In the genomic region with DNA sequence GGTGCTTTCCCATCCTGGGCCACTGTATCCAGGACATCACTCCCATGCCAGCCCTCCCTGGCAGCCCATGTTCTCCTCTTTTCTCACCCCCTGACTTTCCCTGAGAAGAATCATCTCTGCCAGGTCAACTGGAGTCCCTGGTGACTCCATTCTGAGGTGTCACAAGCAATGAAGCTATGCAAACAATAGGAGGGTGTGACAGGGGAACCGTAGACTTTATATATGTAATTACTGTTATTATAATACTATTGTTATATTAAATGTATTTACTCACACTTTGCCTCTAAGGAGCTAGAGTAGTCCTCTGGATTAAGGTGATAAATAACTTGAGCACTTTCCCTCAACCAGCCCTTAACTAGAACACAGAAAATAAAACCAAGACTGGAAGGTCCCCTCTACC, we compare ENCODE assay signal across 18 cellular contexts. TPM values are rescaled to one million over a fixed set of nuclear protein-coding genes. Genes with fewer than 3 reads are reported as not detected.
DNase-seq lines count a peak whose midpoint lies in the region; ATAC-seq and TF ChIP-seq lines count a peak whose summit lies in the region.
"Had no signal": no experiment of that assay in that cellular context is flagged by ENCODE, and none has a peak within 500 bp of the region (broad histone marks: within the 10 kb centered on the region; RNA-seq: fewer than 3 reads in every experiment).

No MANE protein-coding gene starts in this region.

- DNase-seq in activated T-cell treated with anti-CD3 and anti-CD28 coated beads, Interleukin-2, amount 50 U/mL, for 24 hours = no peak
- no peak for DNase-seq in activated T-cell treated with anti-CD3 and anti-CD28 coated beads, Interleukin-2, amount 50 U/mL, for 1 hour
- DNase-seq in T-helper 17 cell = no peak
- no peak for DNase-seq in immature natural killer cell
- no peak for DNase-seq in spleen
- DNase-seq in activated gamma-delta T cell (lab: John Stamatoyannopoulos, UW) = no peak
- DNase-seq in NCI-H524 treated with DMSO at 0.1 percent for 48 hours (lab: John Stamatoyannopoulos, UW) = no peak
- DNase-seq in MM.1S = no peak
- DNase-seq: ACHN; activated naive CD4-positive, alpha-beta T cell treated with Interleukin-2 at 50 U/mL for 16 hours; cortex of kidney; left ventricle myocardium superior; NCI-H1436 treated with DMSO at 0.1 percent for 48 hours; uterus had no signal

- H3F3A ChIP-seq in MM.1S (ENCODE audit: insufficient read depth, low read length) = no peaks in the 10 kb centered on the region

- no peak overlapping the region for H3K9ac ChIP-seq in MM.1S (ENCODE audit: low read length)

- ATAC-seq in T-helper 17 cell = no peak
- ATAC-seq: activated CD4-positive, CD25-positive, alpha-beta regulatory T cell treated with anti-CD3 and anti-CD28 coated beads, Interleukin-2, amount 50 U/mL, for 24 hours; left ventricle myocardium superior had no signal

- no peaks in the 10 kb centered on the region for H4K20me1 ChIP-seq in MM.1S (ENCODE audit: insufficient read depth, low read length)

- H3K9me3 ChIP-seq in T-helper 17 cell (ENCODE audit: control insufficient read depth, low read length, poor library complexity, severe bottlenecking) (no peaks in the 10 kb centered on the region), spleen (no peaks in the 10 kb centered on the region), MM.1S (replicated peaks; ENCODE audit: insufficient read depth, low read length) (no peaks in the 10 kb centered on the region)
- H3K9me3 ChIP-seq: ascending aorta, uterus had no signal

- H3K36me3 Mint-ChIP-seq in activated T-cell treated with anti-CD3 and anti-CD28 coated beads, Interleukin-2, amount 50 U/mL, for 24 hours (ENCODE audit: low read depth) = peaks cover 5% of the 10 kb centered on the region
- peaks cover 2% of the 10 kb centered on the region for H3K36me3 Mint-ChIP-seq in T-helper 17 cell (ENCODE audit: low read depth)
- no peaks in the 10 kb centered on the region for H3K36me3 Mint-ChIP-seq in immature natural killer cell

- H3K27me3 ChIP-seq in spleen (replicated peaks in 1 of 7) (no peaks in the 10 kb centered on the region), MM.1S (replicated peaks; ENCODE audit: insufficient read depth, low read length) (no peaks in the 10 kb centered on the region)
- H3K27me3 ChIP-seq: ascending aorta, uterus had no signal

- H3K4me2 ChIP-seq in MM.1S (ENCODE audit: low read depth, low read length) = no peak overlapping the region

- no peaks in the 10 kb centered on the region for H3K27me3 Mint-ChIP-seq in activated T-cell treated with anti-CD3 and anti-CD28 coated beads, Interleukin-2, amount 50 U/mL, for 24 hours
- H3K27me3 Mint-ChIP-seq in T-helper 17 cell (no peaks in the 10 kb centered on the region), immature natural killer cell (ENCODE audit: low read depth in 3 of 3) (peaks cover 3 to 12% (median 8%) of the 10 kb centered on the region in 3 donors)

- H3K4me1 ChIP-seq in spleen = peaks cover 12 to 82% (median 53%) of the 10 kb centered on the region in 6 donors
- H3K4me1 ChIP-seq in MM.1S (ENCODE audit: low read length) = no peaks in the 10 kb centered on the region
- H3K4me1 ChIP-seq: uterus had no signal

- intact Hi-C loops in spleen (cut with DNase I; ENCODE audit: low total_unique reads) = no loop called here

- no peak overlapping the region for H2AFZ ChIP-seq in MM.1S (ENCODE audit: low read length)

- H3K4me1 Mint-ChIP-seq in activated T-cell treated with anti-CD3 and anti-CD28 coated beads, Interleukin-2, amount 50 U/mL, for 24 hours (ENCODE audit: low read depth) = peaks cover 24% of the 10 kb centered on the region
- H3K4me1 Mint-ChIP-seq in T-helper 17 cell (peaks cover 37% of the 10 kb centered on the region), immature natural killer cell (peaks cover 25 to 26% of the 10 kb centered on the region in 2 donors)

- TF ChIP-seq POLR2A in spleen (IDR thresholded peaks at IDR 0.05) = no peak

- H3K79me2 ChIP-seq in MM.1S (ENCODE audit: low read length) = no peaks in the 10 kb centered on the region

- no peaks in the 10 kb centered on the region for H3K9me3 Mint-ChIP-seq in activated T-cell treated with anti-CD3 and anti-CD28 coated beads, Interleukin-2, amount 50 U/mL, for 24 hours
- no peaks in the 10 kb centered on the region for H3K9me3 Mint-ChIP-seq in immature natural killer cell

- H3K9me2 ChIP-seq in MM.1S (replicated peaks; ENCODE audit: insufficient read depth, low read length) = no peaks in the 10 kb centered on the region

- peak overlapping the region; percentile 1 for H3K27ac Mint-ChIP-seq in activated T-cell treated with anti-CD3 and anti-CD28 coated beads, Interleukin-2, amount 50 U/mL, for 24 hours
- H3K27ac Mint-ChIP-seq in T-helper 17 cell (peak overlapping the region; percentile 99), immature natural killer cell (peak overlapping the region in 5 of 6 donors; percentile 31 to 80 (median 46))

- WGBS in spleen, 5 donors = 64 to 80% (median 74%) methylated on average over 1 of the region's 1 CpG

- TF ChIP-seq CTCF in spleen (IDR thresholded peaks at IDR 0.05 in 8 of 11, conservative IDR thresholded peaks at IDR 0.05 in 3 of 11) = no peak
- no peak for TF ChIP-seq CTCF in MM.1S (IDR thresholded peaks at IDR 0.05; ENCODE audit: low read length)

- H3K27ac ChIP-seq in spleen (peak overlapping the region in 5 of 8 donors; percentile 7 to 89 (median 62)), MM.1S (ENCODE audit: low read length) (no peak overlapping the region)
- H3K27ac ChIP-seq: ascending aorta, epithelial cell of prostate, uterus had no signal

- H3K4me3 ChIP-seq in spleen = no peak overlapping the region
- H3K4me3 ChIP-seq in MM.1S (ENCODE audit: low read length) = no peak overlapping the region
- H3K4me3 ChIP-seq: ascending aorta, uterus had no signal

- H3K36me3 ChIP-seq in spleen (peaks cover 0 to 87% (median 5%) of the 10 kb centered on the region in 6 donors), MM.1S (replicated peaks; ENCODE audit: insufficient read depth, low read length) (no peaks in the 10 kb centered on the region)
- H3K36me3 ChIP-seq: uterus had no signal

- H3K4me3 Mint-ChIP-seq in activated T-cell treated with anti-CD3 and anti-CD28 coated beads, Interleukin-2, amount 50 U/mL, for 24 hours = no peak overlapping the region
- H3K4me3 Mint-ChIP-seq in T-helper 17 cell (no peak overlapping the region), immature natural killer cell (no peak overlapping the region)

RNA-seq across cellular contexts. Expression of a gene that starts 9.2 kb away (rescaled TPM):
- total RNA-seq in T-helper 17 cell = 10 to 100 TPM; 13.8 to 20.6 TPM
- polyA plus RNA-seq in immature natural killer cell = 1 to 10 TPM in 2 of 3 donors, under 1 TPM in 1; 0.88 to 3.3 (median 1.8) TPM
- 10 to 100 TPM; 10.7 to 26.7 (median 16.6) TPM for total RNA-seq in spleen
- 10 to 100 TPM in 1 of 3 donors, 1 to 10 TPM in 2; 5.5 to 11.8 (median 5.5) TPM for polyA plus RNA-seq in spleen

RNA-seq across cellular contexts. Expression of a gene that starts 11.6 kb away (rescaled TPM):
- 1 to 10 TPM in 1 of 2 donors, not detected in 1; 1.3 TPM for total RNA-seq in T-helper 17 cell
- not detected for polyA plus RNA-seq in immature natural killer cell
- total RNA-seq in spleen = 1 to 10 TPM in 1 of 7 donors, under 1 TPM in 1, not detected in 5; 0.57 to 1.5 TPM
- under 1 TPM; 0.11 to 0.29 (median 0.15) TPM for polyA plus RNA-seq in spleen
- total RNA-seq: ascending aorta had no signal

RNA-seq across cellular contexts. Expression of a gene that starts 19.2 kb away (rescaled TPM):
- 10 to 100 TPM; 12.0 to 17.3 TPM for total RNA-seq in T-helper 17 cell
- under 1 TPM in 2 of 3 donors, not detected in 1; 0.23 to 0.35 TPM for polyA plus RNA-seq in immature natural killer cell
- 100 to 1,000 TPM in 4 of 7 donors, 10 to 100 TPM in 3; 57.0 to 151 (median 102) TPM for total RNA-seq in spleen
- 10 to 100 TPM in 2 of 3 donors, 1 to 10 TPM in 1; 9.8 to 47.1 (median 17.7) TPM for polyA plus RNA-seq in spleen

RNA-seq across cellular contexts. Expression of a gene that starts 31.6 kb away (rescaled TPM):
- total RNA-seq in T-helper 17 cell (not detected), spleen (not detected)
- polyA plus RNA-seq in immature natural killer cell (not detected), spleen (not detected)
- total RNA-seq: ascending aorta, left ventricle myocardium superior, renal cortical epithelial cell, uterus had no signal

RNA-seq across cellular contexts. Expression of a gene that starts 47.1 kb away (rescaled TPM):
- total RNA-seq in T-helper 17 cell (not detected), spleen (not detected)
- polyA plus RNA-seq in immature natural killer cell (not detected), spleen (not detected)
- total RNA-seq: ascending aorta, left ventricle myocardium superior, renal cortical epithelial cell, uterus had no signal

Comparison
In these comparisons a context has a peak if more than half of its experiments do, and no peak if none do; other contexts are left out.
1. H3K27ac Mint-ChIP-seq: peak in every context shown above with its lines; median percentile 99 in T-helper 17 cell; 46 in immature natural killer cell; 1 in activated T-cell treated with anti-CD3 and anti-CD28 coated beads, Interleukin-2, amount 50 U/mL, for 24 hours.